ENCODE assay signal across 1 cellular context in the genomic region with DNA sequence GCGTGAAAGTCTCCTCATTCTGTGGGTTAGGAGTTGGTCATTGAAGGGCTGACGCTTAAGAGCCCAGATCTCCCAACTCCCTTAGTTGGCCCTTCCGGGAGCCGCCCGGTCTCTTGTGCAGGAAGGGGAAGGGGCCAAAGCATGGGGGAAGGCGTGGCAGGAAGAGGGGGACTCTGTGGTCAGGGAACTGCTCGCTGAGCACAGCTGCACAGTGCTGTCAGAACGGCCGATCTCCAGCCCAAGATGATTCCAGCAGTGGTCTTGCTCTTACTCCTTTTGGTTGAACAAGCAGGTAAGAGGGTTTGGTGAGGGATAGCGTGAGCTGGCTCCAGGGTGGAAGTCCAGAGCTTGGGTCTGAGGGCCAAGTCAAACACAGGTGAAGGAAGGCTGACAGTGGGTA.
TF ChIP-seq lines count a peak whose summit lies in the region.

A gene (plus strand): TSS at position 217 of the 400 bp plus-strand sequence. CDS start 27 bp downstream, at position 244.

TF ChIP-seq in K562, 482 proteins besides CTCF, POLR2A, EP300 and RAD21:
- TF ChIP-seq GABPA (tag; conservative IDR thresholded peaks at IDR 0.05; ENCODE audit: low read depth) (peak; percentile 50), ZBTB17 (CRISPR knock-in tag; IDR thresholded peaks at IDR 0.05) (peak; percentile 46; the same call in 1 of the 2 replicates), ZNF311 (CRISPR knock-in tag; IDR thresholded peaks at IDR 0.05) (0 out of 2 replicates have a peak, but pooled peaks have one; percentile 18), BRD4 (IDR thresholded peaks at IDR 0.05) (no peak), ERF (CRISPR knock-in tag; IDR thresholded peaks at IDR 0.05) (peak; percentile 55; the same call in 1 of the 2 replicates), RBFOX2 (IDR thresholded peaks at IDR 0.05; ENCODE audit: low read depth, low read length) (0 out of 2 replicates have a peak, but pooled peaks have one; percentile 20), POLR2G (IDR thresholded peaks at IDR 0.05; ENCODE audit: low read depth, low read length) (0 out of 2 replicates have a peak, but pooled peaks have one; percentile 29)
- TF ChIP-seq, protein P1, sequence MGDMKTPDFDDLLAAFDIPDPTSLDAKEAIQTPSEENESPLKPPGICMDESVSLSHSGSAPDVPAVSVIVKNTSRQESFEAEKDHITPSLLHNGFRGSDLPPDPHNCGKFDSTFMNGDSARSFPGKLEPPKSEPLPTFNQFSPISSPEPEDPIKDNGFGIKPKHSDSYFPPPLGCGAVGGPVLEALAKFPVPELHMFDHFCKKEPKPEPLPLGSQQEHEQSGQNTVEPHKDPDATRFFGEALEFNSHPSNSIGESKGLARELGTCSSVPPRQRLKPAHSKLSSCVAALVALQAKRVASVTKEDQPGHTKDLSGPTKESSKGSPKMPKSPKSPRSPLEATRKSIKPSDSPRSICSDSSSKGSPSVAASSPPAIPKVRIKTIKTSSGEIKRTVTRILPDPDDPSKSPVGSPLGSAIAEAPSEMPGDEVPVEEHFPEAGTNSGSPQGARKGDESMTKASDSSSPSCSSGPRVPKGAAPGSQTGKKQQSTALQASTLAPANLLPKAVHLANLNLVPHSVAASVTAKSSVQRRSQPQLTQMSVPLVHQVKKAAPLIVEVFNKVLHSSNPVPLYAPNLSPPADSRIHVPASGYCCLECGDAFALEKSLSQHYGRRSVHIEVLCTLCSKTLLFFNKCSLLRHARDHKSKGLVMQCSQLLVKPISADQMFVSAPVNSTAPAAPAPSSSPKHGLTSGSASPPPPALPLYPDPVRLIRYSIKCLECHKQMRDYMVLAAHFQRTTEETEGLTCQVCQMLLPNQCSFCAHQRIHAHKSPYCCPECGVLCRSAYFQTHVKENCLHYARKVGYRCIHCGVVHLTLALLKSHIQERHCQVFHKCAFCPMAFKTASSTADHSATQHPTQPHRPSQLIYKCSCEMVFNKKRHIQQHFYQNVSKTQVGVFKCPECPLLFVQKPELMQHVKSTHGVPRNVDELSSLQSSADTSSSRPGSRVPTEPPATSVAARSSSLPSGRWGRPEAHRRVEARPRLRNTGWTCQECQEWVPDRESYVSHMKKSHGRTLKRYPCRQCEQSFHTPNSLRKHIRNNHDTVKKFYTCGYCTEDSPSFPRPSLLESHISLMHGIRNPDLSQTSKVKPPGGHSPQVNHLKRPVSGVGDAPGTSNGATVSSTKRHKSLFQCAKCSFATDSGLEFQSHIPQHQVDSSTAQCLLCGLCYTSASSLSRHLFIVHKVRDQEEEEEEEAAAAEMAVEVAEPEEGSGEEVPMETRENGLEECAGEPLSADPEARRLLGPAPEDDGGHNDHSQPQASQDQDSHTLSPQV (IDR thresholded peaks at IDR 0.05), result no peak
- TF ChIP-seq, protein P2, sequence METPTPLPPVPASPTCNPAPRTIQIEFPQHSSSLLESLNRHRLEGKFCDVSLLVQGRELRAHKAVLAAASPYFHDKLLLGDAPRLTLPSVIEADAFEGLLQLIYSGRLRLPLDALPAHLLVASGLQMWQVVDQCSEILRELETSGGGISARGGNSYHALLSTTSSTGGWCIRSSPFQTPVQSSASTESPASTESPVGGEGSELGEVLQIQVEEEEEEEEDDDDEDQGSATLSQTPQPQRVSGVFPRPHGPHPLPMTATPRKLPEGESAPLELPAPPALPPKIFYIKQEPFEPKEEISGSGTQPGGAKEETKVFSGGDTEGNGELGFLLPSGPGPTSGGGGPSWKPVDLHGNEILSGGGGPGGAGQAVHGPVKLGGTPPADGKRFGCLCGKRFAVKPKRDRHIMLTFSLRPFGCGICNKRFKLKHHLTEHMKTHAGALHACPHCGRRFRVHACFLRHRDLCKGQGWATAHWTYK (CRISPR knock-in tag; IDR thresholded peaks at IDR 0.05), result 0 out of 2 replicates have a peak, but pooled peaks have one; percentile 36
